In the genomic region with DNA sequence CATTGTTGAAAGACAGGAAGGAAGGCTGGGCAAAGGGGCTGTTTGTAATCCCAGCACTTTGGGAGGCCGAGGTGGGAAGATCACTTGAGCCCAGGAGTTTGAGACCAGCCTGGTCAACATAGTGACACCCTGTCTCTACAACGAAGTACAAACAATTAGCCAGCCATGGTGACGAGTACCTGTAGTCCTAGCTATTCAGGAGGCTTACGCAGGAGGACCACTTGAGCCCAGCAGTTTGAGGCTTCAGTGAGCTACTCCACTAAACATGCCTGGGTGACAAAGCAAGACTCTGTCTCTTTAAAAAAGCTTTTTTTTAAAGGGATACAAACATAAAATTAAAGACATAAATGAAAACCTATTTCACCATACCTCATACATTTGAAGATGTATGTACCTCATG, we compare ENCODE assay signal across 30 cellular contexts.
"Had no signal": no experiment of that assay in that cellular context is flagged by ENCODE, and none has a peak within 500 bp of the region (broad histone marks: within the 10 kb centered on the region; RNA-seq: fewer than 3 reads in every experiment).

No MANE protein-coding gene starts in this region.

- H3K27me3 ChIP-seq: breast epithelium, heart left ventricle, pancreas, testis, transverse colon, uterus had no signal

- H3K4me3 ChIP-seq: breast epithelium, heart left ventricle, pancreas, prostate gland, skin epidermis, testis, transverse colon, uterus had no signal

- ATAC-seq: activated CD8-positive, alpha-beta T cell treated with anti-CD3 and anti-CD28 coated beads for 36 hours; activated naive CD4-positive, alpha-beta T cell treated with anti-CD3 and anti-CD28 coated beads, Interleukin-2, amount 50 U/mL, for 72 hours; activated T-cell treated with anti-CD3 and anti-CD28 coated beads, Interleukin-2, amount 50 U/mL, for 4 hours; esophagus mucosa; heart left ventricle; left colon; naive thymus-derived CD8-positive, alpha-beta T cell; pancreas; sciatic nerve; stimulated activated naive CD8-positive, alpha-beta T cell treated with anti-CD3 and anti-CD28 coated beads, Interleukin-15, Interleukin-2, amounts not matched to agents 100 U/mL and 50 U/mL, for 24 hours had no signal

- H3K27ac ChIP-seq: breast epithelium, heart left ventricle, pancreas, prostate gland, skin epidermis, testis, transverse colon, uterus had no signal

- H3K4me1 ChIP-seq: breast epithelium, heart left ventricle, testis, transverse colon, uterus had no signal

- H3K9me3 ChIP-seq: breast epithelium, heart left ventricle, pancreas, prostate gland, testis, transverse colon, uterus had no signal

- DNase-seq: activated B cell treated with CpG ODN at 0.5 μM for 24 hours; activated CD4-positive, alpha-beta T cell treated with anti-CD3 and anti-CD28 coated beads, Interleukin-2, amount 50 U/mL, for 1 hour; activated CD8-positive, alpha-beta T cell treated with anti-CD3 and anti-CD28 coated beads for 36 hours; activated naive CD4-positive, alpha-beta T cell; activated T-cell treated with anti-CD3 and anti-CD28 coated beads, Interleukin-2, amount 50 U/mL, for 4 hours; central memory CD4-positive, alpha-beta T cell; endodermal cell; foreskin fibroblast; heart left ventricle; hypothalamus; immature natural killer cell; kidney; left colon; mesenchymal stem cell; naive thymus-derived CD8-positive, alpha-beta T cell; nucleus accumbens; pancreas; retina; stimulated activated CD4-positive, alpha-beta T cell treated with anti-CD3 and anti-CD28 coated beads, Interleukin-12 subunit alpha, Interleukin-12 subunit beta, amount 100 ng/mL, for 4 hours; stimulated activated CD4-positive, alpha-beta T cell treated with anti-CD3 and anti-CD28 coated beads, Interleukin-4, amount 100 ng/mL, for 1 hour; stimulated activated naive CD8-positive, alpha-beta T cell treated with anti-CD3 and anti-CD28 coated beads, Interleukin-15, Interleukin-2, amounts not matched to agents 100 U/mL and 50 U/mL, for 24 hours; testis; transverse colon; uterus had no signal

- H3K36me3 ChIP-seq: breast epithelium, heart left ventricle, pancreas, prostate gland, transverse colon, uterus had no signal
